Comparison of ENCODE assay signal across 28 cellular contexts in genomic region chr6:13854716-13855250, GRCh38.
"Had no signal": no experiment of that assay in that cellular context is flagged by ENCODE, and none has a peak within 500 bp of the region (broad histone marks: within the 10 kb centered on the region; RNA-seq: fewer than 3 reads in every experiment).

No MANE protein-coding gene starts in this region.

- H3K27ac ChIP-seq: Peyer's patch, SJSA1 had no signal

- H3K9me3 ChIP-seq: Peyer's patch, SJSA1, SK-N-SH had no signal

- H3K36me3 ChIP-seq: Peyer's patch, SJSA1 had no signal

- H3K4me1 ChIP-seq: SJSA1 had no signal

- DNase-seq: activated B cell treated with CpG ODN at 0.5 μM for 24 hours; activated CD4-positive, alpha-beta memory T cell treated with anti-CD3 and anti-CD28 coated beads for 36 hours; activated CD4-positive, alpha-beta T cell treated with anti-CD3 and anti-CD28 coated beads for 4 hours; activated CD4-positive, alpha-beta T cell treated with anti-CD3 and anti-CD28 coated beads, Interleukin-2, amount 50 U/mL, for 1 hour; activated CD4-positive, CD25-positive, alpha-beta regulatory T cell treated with anti-CD3 and anti-CD28 coated beads, Interleukin-2, amount 50 U/mL, for 72 hours; activated naive CD4-positive, alpha-beta T cell treated with anti-CD3 and anti-CD28 coated beads, Interleukin-2, amount 10 ng/mL, durations not matched to agents 7 days and 5 days; activated naive CD8-positive, alpha-beta T cell treated with anti-CD3 and anti-CD28 coated beads, Interleukin-2, amount 50 U/mL, for 24 hours; activated T-cell treated with anti-CD3 and anti-CD28 coated beads for 4 hours; activated T-cell treated with anti-CD3 and anti-CD28 coated beads, Interleukin-2, amount 50 U/mL, for 4 hours; anterior cingulate cortex; caudate nucleus; Karpas-422; KBM-7; NCI-H1048; NCI-H1436 treated with DMSO at 0.1 percent for 48 hours; NCI-H1694 treated with DMSO at 0.1 percent for 48 hours; NCI-H2029; NCI-H345; NCI-H510A; NCI-H526; NCI-H748 treated with DMSO at 0.1 percent for 48 hours; NK-92 treated with Interleukin-12 subunit alpha and Interleukin-12 subunit beta, amount 100 ng/mL, for 24 hours; PC-3; Peyer's patch; RPMI8226; SHP77 treated with DMSO at 0.1 percent for 48 hours; SK-N-SH had no signal

- H3K4me3 ChIP-seq: Peyer's patch, SJSA1 had no signal
